28 cellular contexts compared by ENCODE assay signal in the genomic region with DNA sequence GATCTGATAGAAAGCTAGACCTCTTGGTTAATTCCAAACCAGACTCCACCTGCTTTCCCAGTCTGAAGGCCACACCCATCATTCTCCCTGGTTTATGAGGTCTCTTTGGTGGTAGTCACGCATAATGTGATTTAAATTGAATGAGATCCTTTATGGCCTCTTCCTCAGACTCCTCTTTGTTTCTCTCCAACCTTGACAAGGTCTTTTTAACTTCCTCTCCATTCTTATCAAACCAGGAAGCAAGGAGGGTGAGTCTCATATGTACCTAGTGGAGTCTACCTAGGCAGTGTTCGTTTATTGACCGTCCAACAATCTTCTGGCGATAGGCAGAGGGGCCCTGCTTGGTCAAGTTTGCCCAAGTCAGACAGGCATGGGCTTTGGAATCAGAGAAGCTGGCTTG.
A peak's percentile ranks its signal among the peaks of the same experiment; 100 is the strongest.
DNase-seq lines count a peak whose midpoint lies in the region; ATAC-seq and TF ChIP-seq lines count a peak whose summit lies in the region.
"Had no signal": no experiment of that assay in that cellular context is flagged by ENCODE, and none has a peak within 500 bp of the region (broad histone marks: within the 10 kb centered on the region; RNA-seq: fewer than 3 reads in every experiment).

No MANE protein-coding gene starts in this region.

- no peak overlapping the region for H3K4me3 ChIP-seq in mesendoderm (ENCODE audit: low read length)
- H3K4me3 ChIP-seq: adrenal gland, gastrocnemius medialis, K562, lower lobe of right lung, MG63, ovary had no signal

- H3K4me1 ChIP-seq in mesendoderm (ENCODE audit: control insufficient read depth, low read depth, low read length) = peaks cover 8% of the 10 kb centered on the region
- H3K4me1 ChIP-seq: adrenal gland, gastrocnemius medialis, lower lobe of right lung had no signal

- no peaks in the 10 kb centered on the region for H3K36me3 ChIP-seq in mesendoderm (ENCODE audit: control insufficient read depth, insufficient read depth, low read length)
- H3K36me3 ChIP-seq: adrenal gland, gastrocnemius medialis, lower lobe of right lung, MG63, ovary had no signal

- H2BK5ac ChIP-seq in mesendoderm (ENCODE audit: low read length) = no peak overlapping the region

- no peak overlapping the region for H2BK120ac ChIP-seq in mesendoderm (ENCODE audit: low read depth, low read length)

- H3K27ac ChIP-seq in mesendoderm (ENCODE audit: low read depth, low read length) = no peak overlapping the region
- H3K27ac ChIP-seq: adrenal gland, gastrocnemius medialis, lower lobe of right lung, ovary had no signal

- H3K4me2 ChIP-seq in mesendoderm (ENCODE audit: low read length) = no peak overlapping the region

- H3K23ac ChIP-seq in mesendoderm (ENCODE audit: low read length) = no peak overlapping the region

- no peak overlapping the region for H3K56ac ChIP-seq in mesendoderm (ENCODE audit: low read length)

- intact Hi-C loops in Right ventricle myocardium superior (cut with DNase I) = no loop called here
- intact Hi-C loops in cardiac septum (cut with DNase I) = no loop called here
- intact Hi-C loops in MCF 10A (cut with micrococcal nuclease) = no loop called here

- DNase-seq in Right ventricle myocardium superior (no peak), cardiac septum (ENCODE audit: low spot score) (no peak), NCI-H748 (lab: John Stamatoyannopoulos, UW; ENCODE audit: unreplicated experiment) (peak; percentile 73), mesendoderm (peak; percentile 32), MCF 10A (ENCODE audit: unreplicated experiment) (no peak), UCSD-AML1 (lab: John Stamatoyannopoulos, UW; ENCODE audit: unreplicated experiment) (no peak)
- DNase-seq: activated CD4-positive, alpha-beta memory T cell treated with anti-CD3 and anti-CD28 coated beads for 36 hours; activated CD4-positive, alpha-beta T cell treated with anti-CD3 and anti-CD28 coated beads for 1 hour; activated naive CD4-positive, alpha-beta T cell treated with anti-CD3 and anti-CD28 coated beads for 36 hours; adrenal gland; CD4-positive, alpha-beta memory T cell; gastrocnemius medialis; kidney glomerular epithelial cell; lower lobe of right lung; MG63; NCI-H1105; NCI-H2107; NCI-H510A; NK-92 treated with Interleukin-12 subunit alpha and Interleukin-12 subunit beta, amount 100 ng/mL, for 24 hours; ovary; retina; stimulated activated naive B cell treated with anti-CD40 and anti-IgM and Interleukin-4, amounts not matched to agents 10 μg/mL and 1 μg/mL and 100 μg/mL, for 72 hours; T-helper 2 cell had no signal

- no peaks in the 10 kb centered on the region for H3K79me1 ChIP-seq in mesendoderm (ENCODE audit: low read length)

- no peak overlapping the region for H2AK5ac ChIP-seq in mesendoderm (ENCODE audit: low read length)

- CTCF ChIA-PET in MCF 10A (lab: Yijun Ruan, JAX) = interaction anchor here (0.7 to 2.6 kb wide), 3 partner anchors 10 to 609 kb away, joined by 3 to 10 read pairs (median 3); no protein-coding TSS in a partner anchor

- ATAC-seq in Right ventricle myocardium superior (ENCODE audit: poor library complexity) (peak; percentile 14), GM21367 (IDR thresholded peaks at IDR 0.05; ENCODE audit: unreplicated experiment) (no peak), GM21447 (IDR thresholded peaks at IDR 0.05; ENCODE audit: unreplicated experiment) (no peak)
- ATAC-seq: gastrocnemius medialis; K562; lower lobe of right lung; stimulated activated naive B cell treated with anti-CD40 and anti-IgM and Interleukin-4, amounts not matched to agents 10 μg/mL and 1 μg/mL and 100 μg/mL, for 72 hours had no signal

- H3K27ac Mint-ChIP-seq in MCF 10A (ENCODE audit: low read depth, unreplicated experiment) = no peak overlapping the region
- H3K27ac Mint-ChIP-seq: activated CD4-positive, alpha-beta memory T cell treated with anti-CD3 and anti-CD28 coated beads for 36 hours; activated naive CD4-positive, alpha-beta T cell treated with anti-CD3 and anti-CD28 coated beads for 36 hours; B cell; CD4-positive, alpha-beta memory T cell; nephron; stimulated activated naive B cell treated with anti-CD40 and anti-IgM and Interleukin-4, amounts not matched to agents 10 μg/mL and 1 μg/mL and 100 μg/mL, for 72 hours had no signal

- no peak overlapping the region for H4K8ac ChIP-seq in mesendoderm (ENCODE audit: low read depth, low read length)

- no TSS peak for BruUV-seq in MCF 10A (replicated peaks; lab: Mats Ljungman, UMichigan)

- no peak overlapping the region for H2BK15ac ChIP-seq in mesendoderm (replicated peaks; ENCODE audit: low read depth)

- H3K9me3 Mint-ChIP-seq in MCF 10A (ENCODE audit: unreplicated experiment) = peaks cover 6% of the 10 kb centered on the region
- H3K9me3 Mint-ChIP-seq: activated CD4-positive, alpha-beta memory T cell treated with anti-CD3 and anti-CD28 coated beads for 36 hours; activated naive CD4-positive, alpha-beta T cell treated with anti-CD3 and anti-CD28 coated beads for 36 hours; nephron; stimulated activated naive B cell treated with anti-CD40 and anti-IgM and Interleukin-4, amounts not matched to agents 10 μg/mL and 1 μg/mL and 100 μg/mL, for 72 hours had no signal

- POLR2A ChIA-PET in MCF 10A (lab: Yijun Ruan, JAX) = interaction anchor here (0.5 to 1.6 kb wide), 3 partner anchors 24 to 49 kb away, joined by 3 to 4 read pairs (median 3); no protein-coding TSS in a partner anchor

- no peaks in the 10 kb centered on the region for H3K36me3 Mint-ChIP-seq in MCF 10A (ENCODE audit: insufficient read depth, unreplicated experiment)
- H3K36me3 Mint-ChIP-seq: activated CD4-positive, alpha-beta memory T cell treated with anti-CD3 and anti-CD28 coated beads for 36 hours; CD4-positive, alpha-beta memory T cell; stimulated activated naive B cell treated with anti-CD40 and anti-IgM and Interleukin-4, amounts not matched to agents 10 μg/mL and 1 μg/mL and 100 μg/mL, for 72 hours had no signal

- no peaks in the 10 kb centered on the region for H3K27me3 ChIP-seq in mesendoderm (ENCODE audit: insufficient read depth, low read length, poor library complexity)
- H3K27me3 ChIP-seq: adrenal gland, gastrocnemius medialis, MG63, ovary had no signal

- H3K9ac ChIP-seq in mesendoderm (ENCODE audit: low read length) = no peak overlapping the region

- H3K27me3 Mint-ChIP-seq in MCF 10A (ENCODE audit: insufficient read depth, unreplicated experiment) = no peaks in the 10 kb centered on the region
- H3K27me3 Mint-ChIP-seq: activated CD4-positive, alpha-beta memory T cell treated with anti-CD3 and anti-CD28 coated beads for 36 hours; B cell; CD4-positive, alpha-beta memory T cell; stimulated activated naive B cell treated with anti-CD40 and anti-IgM and Interleukin-4, amounts not matched to agents 10 μg/mL and 1 μg/mL and 100 μg/mL, for 72 hours had no signal

- no peak for TF ChIP-seq CTCF in MCF 10A (IDR thresholded peaks at IDR 0.05; ENCODE audit: unreplicated experiment)

- WGBS in mesendoderm (ENCODE audit: extremely low coverage, insufficient coverage, low lambda C conversion rate) = no CpG with 5 or more reads among the region's 4 CpGs

- H4K5ac ChIP-seq in mesendoderm (ENCODE audit: low read length) = no peak overlapping the region

- H3K4ac ChIP-seq in mesendoderm (ENCODE audit: low read depth, low read length) = no peak overlapping the region

- no peak overlapping the region for H3K18ac ChIP-seq in mesendoderm (ENCODE audit: low read length)

- no peaks in the 10 kb centered on the region for H3K79me2 ChIP-seq in mesendoderm (ENCODE audit: control insufficient read depth, insufficient read depth, low read length)

- H3K4me1 Mint-ChIP-seq in MCF 10A (ENCODE audit: insufficient read depth, unreplicated experiment) = no peaks in the 10 kb centered on the region
- H3K4me1 Mint-ChIP-seq: B cell; CD4-positive, alpha-beta memory T cell; stimulated activated naive B cell treated with anti-CD40 and anti-IgM and Interleukin-4, amounts not matched to agents 10 μg/mL and 1 μg/mL and 100 μg/mL, for 72 hours had no signal

- H3K4me3 Mint-ChIP-seq in MCF 10A (ENCODE audit: unreplicated experiment) = no peak overlapping the region
- H3K4me3 Mint-ChIP-seq: activated CD4-positive, alpha-beta memory T cell treated with anti-CD3 and anti-CD28 coated beads for 36 hours; activated naive CD4-positive, alpha-beta T cell treated with anti-CD3 and anti-CD28 coated beads for 36 hours; B cell; CD4-positive, alpha-beta memory T cell; nephron; stimulated activated naive B cell treated with anti-CD40 and anti-IgM and Interleukin-4, amounts not matched to agents 10 μg/mL and 1 μg/mL and 100 μg/mL, for 72 hours had no signal

Comparison
In these comparisons a context has a peak if more than half of its experiments do, and no peak if none do; other contexts are left out.
1. DNase-seq: peak in NCI-H748 (single experiment) and mesendoderm (single experiment); none in Right ventricle myocardium superior (single experiment), cardiac septum (single experiment), MCF 10A (single experiment) and UCSD-AML1 (single experiment).